In the genomic region with DNA sequence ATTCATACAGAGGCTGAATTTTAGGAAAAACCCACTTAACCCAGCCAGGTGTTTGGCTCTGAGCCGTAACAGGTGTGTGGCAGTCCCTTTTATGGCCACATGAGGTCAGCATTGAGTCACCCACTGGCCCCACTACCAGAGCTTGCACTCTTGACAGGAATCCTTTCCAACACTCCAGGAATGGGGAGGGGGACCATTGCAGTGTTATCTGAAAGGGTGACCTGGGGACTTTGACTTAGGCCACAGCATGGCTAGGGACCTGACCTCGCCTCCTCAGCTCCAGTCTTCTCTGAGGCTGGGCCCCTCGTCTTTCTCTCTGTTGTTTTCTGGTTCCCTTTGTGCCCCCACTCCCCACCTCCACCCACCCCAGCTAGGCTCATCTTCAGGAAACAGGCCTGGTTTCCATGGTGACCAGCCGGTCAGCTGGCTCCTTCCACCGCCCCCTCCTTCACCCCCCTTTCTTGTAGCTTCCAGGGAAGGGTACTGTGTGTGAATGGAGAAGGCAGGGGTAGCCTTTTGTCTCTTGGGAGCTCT, we compare ENCODE assay signal across 1 cellular context.
TF ChIP-seq lines count a peak whose summit lies in the region.

No MANE protein-coding gene starts in this region.

TF ChIP-seq in H1, 55 proteins besides CTCF, POLR2A, EP300 and RAD21:
- TF ChIP-seq CHD1 (IDR thresholded peaks at IDR 0.05; ENCODE audit: low read depth, low read length) (no peak), SP2 (IDR thresholded peaks at IDR 0.05; ENCODE audit: low read length) (no peak), MAFK (IDR thresholded peaks at IDR 0.05; ENCODE audit: low read depth, low read length) (no peak), EZH2 (IDR thresholded peaks at IDR 0.05; ENCODE audit: low read depth, low read length, severe bottlenecking) (no peak), SRF (IDR thresholded peaks at IDR 0.05; ENCODE audit: low read depth, low read length) (peak; percentile 47; the same call in 1 of the 2 replicates), HDAC2 (IDR thresholded peaks at IDR 0.05; ENCODE audit: borderline replicate concordance in 1 of 2, low read depth in 2 of 2, low read length in 2 of 2) (0 out of 4 replicates have a peak, but pooled peaks have one; percentile 56 to 62), SIN3A (conservative IDR thresholded peaks at IDR 0.05 in 1 of 2, IDR thresholded peaks at IDR 0.05 in 1 of 2; ENCODE audit: low read depth in 1 of 2, low read length in 2 of 2) (peak; percentile 90 to 92; a peak in 3 of 4 replicates), CBX8 (IDR thresholded peaks at IDR 0.05; ENCODE audit: borderline replicate concordance, low read depth, low read length) (no peak), POU5F1 (IDR thresholded peaks at IDR 0.05; ENCODE audit: low read depth, low read length) (no peak), CBX5 (IDR thresholded peaks at IDR 0.05; ENCODE audit: low read depth, low read length) (no peak), RNF2 (IDR thresholded peaks at IDR 0.05; ENCODE audit: borderline replicate concordance, low read depth, low read length, missing control alignments, poor library complexity, severe bottlenecking) (no peak), TCF12 (IDR thresholded peaks at IDR 0.05; ENCODE audit: low read depth, low read length) (peak; percentile 97), BCL11A (IDR thresholded peaks at IDR 0.05; ENCODE audit: low read depth in 2 of 2, low read length in 2 of 2) (no peak), TAF1 (IDR thresholded peaks at IDR 0.05; ENCODE audit: low read depth, low read length) (no peak), RXRA (IDR thresholded peaks at IDR 0.05; ENCODE audit: insufficient read depth, low read depth, low read length) (no peak), SP4 (IDR thresholded peaks at IDR 0.05; ENCODE audit: low read length) (no peak), NANOG (IDR thresholded peaks at IDR 0.05; ENCODE audit: insufficient read depth, low read depth, low read length, poor library complexity, severe bottlenecking) (no peak), HDAC6 (IDR thresholded peaks at IDR 0.05; ENCODE audit: low read depth, low read length) (no peak), CHD2 (IDR thresholded peaks at IDR 0.05; ENCODE audit: low read length) (no peak), TBP (IDR thresholded peaks at IDR 0.05; ENCODE audit: low read depth, low read length) (no peak), KDM5A (IDR thresholded peaks at IDR 0.05; ENCODE audit: low read length) (no peak), TEAD4 (IDR thresholded peaks at IDR 0.05; ENCODE audit: low read depth, low read length) (0 out of 2 replicates have a peak, but pooled peaks have one; percentile 24), CREB1 (IDR thresholded peaks at IDR 0.05) (0 out of 2 replicates have a peak, but pooled peaks have one; percentile 15), RBBP5 (IDR thresholded peaks at IDR 0.05; ENCODE audit: borderline replicate concordance, low read depth, low read length) (no peak), EGR1 (IDR thresholded peaks at IDR 0.05; ENCODE audit: borderline replicate concordance, low read depth, low read length) (peak; percentile 23), JUND (IDR thresholded peaks at IDR 0.05; ENCODE audit: low read length) (no peak), SIRT6 (IDR thresholded peaks at IDR 0.05; ENCODE audit: low read length) (no peak), TAF7 (optimal IDR thresholded peaks at IDR 0.05; ENCODE audit: borderline replicate concordance, low read depth, low read length) (no peak), BACH1 (IDR thresholded peaks at IDR 0.05; ENCODE audit: low read length) (no peak), GTF2F1 (IDR thresholded peaks at IDR 0.05; ENCODE audit: borderline replicate concordance, low read depth, low read length) (no peak), KDM4A (IDR thresholded peaks at IDR 0.05; ENCODE audit: low read depth, low read length, severe bottlenecking) (no peak), RFX5 (IDR thresholded peaks at IDR 0.05; ENCODE audit: borderline replicate concordance, low read depth, low read length) (no peak), JUN (IDR thresholded peaks at IDR 0.05; ENCODE audit: low read depth, low read length) (no peak), BRCA1 (IDR thresholded peaks at IDR 0.05; ENCODE audit: low read depth, low read length) (no peak), FOSL1 (IDR thresholded peaks at IDR 0.05; ENCODE audit: insufficient read depth, low read depth, low read length) (no peak), CTBP2 (IDR thresholded peaks at IDR 0.05; ENCODE audit: borderline replicate concordance, insufficient read depth, insufficient read length, low read length) (peak; percentile 73), PHF8 (conservative IDR thresholded peaks at IDR 0.05; ENCODE audit: low read depth, low read length) (no peak), ASH2L (IDR thresholded peaks at IDR 0.05; ENCODE audit: low read length) (peak; percentile 52), YY1 (IDR thresholded peaks at IDR 0.05; ENCODE audit: low read depth, low read length) (peak; percentile 54), POLR2AphosphoS5 (IDR thresholded peaks at IDR 0.05; ENCODE audit: low read depth, low read length) (no peak), CEBPB (IDR thresholded peaks at IDR 0.05; ENCODE audit: low read depth, low read length) (no peak), SAP30 (IDR thresholded peaks at IDR 0.05; ENCODE audit: insufficient read depth, insufficient replicate concordance, low read length) (peak; percentile 42), SUZ12 (IDR thresholded peaks at IDR 0.05; ENCODE audit: low read length) (no peak), SP1 (IDR thresholded peaks at IDR 0.05; ENCODE audit: low read depth, low read length) (no peak), SIX5 (IDR thresholded peaks at IDR 0.05; ENCODE audit: low read depth, low read length) (no peak), KDM1A (IDR thresholded peaks at IDR 0.05; ENCODE audit: borderline replicate concordance, low read length) (no peak), NRF1 (IDR thresholded peaks at IDR 0.05; ENCODE audit: low read depth, low read length) (no peak), ZNF274 (IDR thresholded peaks at IDR 0.05; ENCODE audit: borderline replicate concordance, extremely low read depth, low read length) (no peak), GABPA (IDR thresholded peaks at IDR 0.05; ENCODE audit: borderline replicate concordance, insufficient read depth, low read length) (no peak)
- TF ChIP-seq, protein P1, sequence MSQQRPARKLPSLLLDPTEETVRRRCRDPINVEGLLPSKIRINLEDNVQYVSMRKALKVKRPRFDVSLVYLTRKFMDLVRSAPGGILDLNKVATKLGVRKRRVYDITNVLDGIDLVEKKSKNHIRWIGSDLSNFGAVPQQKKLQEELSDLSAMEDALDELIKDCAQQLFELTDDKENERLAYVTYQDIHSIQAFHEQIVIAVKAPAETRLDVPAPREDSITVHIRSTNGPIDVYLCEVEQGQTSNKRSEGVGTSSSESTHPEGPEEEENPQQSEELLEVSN (IDR thresholded peaks at IDR 0.05): no peak
- TF ChIP-seq, protein P2, sequence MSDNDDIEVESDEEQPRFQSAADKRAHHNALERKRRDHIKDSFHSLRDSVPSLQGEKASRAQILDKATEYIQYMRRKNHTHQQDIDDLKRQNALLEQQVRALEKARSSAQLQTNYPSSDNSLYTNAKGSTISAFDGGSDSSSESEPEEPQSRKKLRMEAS (IDR thresholded peaks at IDR 0.05): no peak; the same call in 1 of the 2 replicates
- TF ChIP-seq, protein P3, sequence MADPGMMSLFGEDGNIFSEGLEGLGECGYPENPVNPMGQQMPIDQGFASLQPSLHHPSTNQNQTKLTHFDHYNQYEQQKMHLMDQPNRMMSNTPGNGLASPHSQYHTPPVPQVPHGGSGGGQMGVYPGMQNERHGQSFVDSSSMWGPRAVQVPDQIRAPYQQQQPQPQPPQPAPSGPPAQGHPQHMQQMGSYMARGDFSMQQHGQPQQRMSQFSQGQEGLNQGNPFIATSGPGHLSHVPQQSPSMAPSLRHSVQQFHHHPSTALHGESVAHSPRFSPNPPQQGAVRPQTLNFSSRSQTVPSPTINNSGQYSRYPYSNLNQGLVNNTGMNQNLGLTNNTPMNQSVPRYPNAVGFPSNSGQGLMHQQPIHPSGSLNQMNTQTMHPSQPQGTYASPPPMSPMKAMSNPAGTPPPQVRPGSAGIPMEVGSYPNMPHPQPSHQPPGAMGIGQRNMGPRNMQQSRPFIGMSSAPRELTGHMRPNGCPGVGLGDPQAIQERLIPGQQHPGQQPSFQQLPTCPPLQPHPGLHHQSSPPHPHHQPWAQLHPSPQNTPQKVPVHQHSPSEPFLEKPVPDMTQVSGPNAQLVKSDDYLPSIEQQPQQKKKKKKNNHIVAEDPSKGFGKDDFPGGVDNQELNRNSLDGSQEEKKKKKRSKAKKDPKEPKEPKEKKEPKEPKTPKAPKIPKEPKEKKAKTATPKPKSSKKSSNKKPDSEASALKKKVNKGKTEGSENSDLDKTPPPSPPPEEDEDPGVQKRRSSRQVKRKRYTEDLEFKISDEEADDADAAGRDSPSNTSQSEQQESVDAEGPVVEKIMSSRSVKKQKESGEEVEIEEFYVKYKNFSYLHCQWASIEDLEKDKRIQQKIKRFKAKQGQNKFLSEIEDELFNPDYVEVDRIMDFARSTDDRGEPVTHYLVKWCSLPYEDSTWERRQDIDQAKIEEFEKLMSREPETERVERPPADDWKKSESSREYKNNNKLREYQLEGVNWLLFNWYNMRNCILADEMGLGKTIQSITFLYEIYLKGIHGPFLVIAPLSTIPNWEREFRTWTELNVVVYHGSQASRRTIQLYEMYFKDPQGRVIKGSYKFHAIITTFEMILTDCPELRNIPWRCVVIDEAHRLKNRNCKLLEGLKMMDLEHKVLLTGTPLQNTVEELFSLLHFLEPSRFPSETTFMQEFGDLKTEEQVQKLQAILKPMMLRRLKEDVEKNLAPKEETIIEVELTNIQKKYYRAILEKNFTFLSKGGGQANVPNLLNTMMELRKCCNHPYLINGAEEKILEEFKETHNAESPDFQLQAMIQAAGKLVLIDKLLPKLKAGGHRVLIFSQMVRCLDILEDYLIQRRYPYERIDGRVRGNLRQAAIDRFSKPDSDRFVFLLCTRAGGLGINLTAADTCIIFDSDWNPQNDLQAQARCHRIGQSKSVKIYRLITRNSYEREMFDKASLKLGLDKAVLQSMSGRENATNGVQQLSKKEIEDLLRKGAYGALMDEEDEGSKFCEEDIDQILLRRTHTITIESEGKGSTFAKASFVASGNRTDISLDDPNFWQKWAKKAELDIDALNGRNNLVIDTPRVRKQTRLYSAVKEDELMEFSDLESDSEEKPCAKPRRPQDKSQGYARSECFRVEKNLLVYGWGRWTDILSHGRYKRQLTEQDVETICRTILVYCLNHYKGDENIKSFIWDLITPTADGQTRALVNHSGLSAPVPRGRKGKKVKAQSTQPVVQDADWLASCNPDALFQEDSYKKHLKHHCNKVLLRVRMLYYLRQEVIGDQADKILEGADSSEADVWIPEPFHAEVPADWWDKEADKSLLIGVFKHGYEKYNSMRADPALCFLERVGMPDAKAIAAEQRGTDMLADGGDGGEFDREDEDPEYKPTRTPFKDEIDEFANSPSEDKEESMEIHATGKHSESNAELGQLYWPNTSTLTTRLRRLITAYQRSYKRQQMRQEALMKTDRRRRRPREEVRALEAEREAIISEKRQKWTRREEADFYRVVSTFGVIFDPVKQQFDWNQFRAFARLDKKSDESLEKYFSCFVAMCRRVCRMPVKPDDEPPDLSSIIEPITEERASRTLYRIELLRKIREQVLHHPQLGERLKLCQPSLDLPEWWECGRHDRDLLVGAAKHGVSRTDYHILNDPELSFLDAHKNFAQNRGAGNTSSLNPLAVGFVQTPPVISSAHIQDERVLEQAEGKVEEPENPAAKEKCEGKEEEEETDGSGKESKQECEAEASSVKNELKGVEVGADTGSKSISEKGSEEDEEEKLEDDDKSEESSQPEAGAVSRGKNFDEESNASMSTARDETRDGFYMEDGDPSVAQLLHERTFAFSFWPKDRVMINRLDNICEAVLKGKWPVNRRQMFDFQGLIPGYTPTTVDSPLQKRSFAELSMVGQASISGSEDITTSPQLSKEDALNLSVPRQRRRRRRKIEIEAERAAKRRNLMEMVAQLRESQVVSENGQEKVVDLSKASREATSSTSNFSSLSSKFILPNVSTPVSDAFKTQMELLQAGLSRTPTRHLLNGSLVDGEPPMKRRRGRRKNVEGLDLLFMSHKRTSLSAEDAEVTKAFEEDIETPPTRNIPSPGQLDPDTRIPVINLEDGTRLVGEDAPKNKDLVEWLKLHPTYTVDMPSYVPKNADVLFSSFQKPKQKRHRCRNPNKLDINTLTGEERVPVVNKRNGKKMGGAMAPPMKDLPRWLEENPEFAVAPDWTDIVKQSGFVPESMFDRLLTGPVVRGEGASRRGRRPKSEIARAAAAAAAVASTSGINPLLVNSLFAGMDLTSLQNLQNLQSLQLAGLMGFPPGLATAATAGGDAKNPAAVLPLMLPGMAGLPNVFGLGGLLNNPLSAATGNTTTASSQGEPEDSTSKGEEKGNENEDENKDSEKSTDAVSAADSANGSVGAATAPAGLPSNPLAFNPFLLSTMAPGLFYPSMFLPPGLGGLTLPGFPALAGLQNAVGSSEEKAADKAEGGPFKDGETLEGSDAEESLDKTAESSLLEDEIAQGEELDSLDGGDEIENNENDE (IDR thresholded peaks at IDR 0.05; ENCODE audit: insufficient replicate concordance, low read length): no peak
- TF ChIP-seq, protein P4, sequence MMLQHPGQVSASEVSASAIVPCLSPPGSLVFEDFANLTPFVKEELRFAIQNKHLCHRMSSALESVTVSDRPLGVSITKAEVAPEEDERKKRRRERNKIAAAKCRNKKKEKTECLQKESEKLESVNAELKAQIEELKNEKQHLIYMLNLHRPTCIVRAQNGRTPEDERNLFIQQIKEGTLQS (IDR thresholded peaks at IDR 0.05; ENCODE audit: insufficient read depth, low read depth, low read length): no peak
- TF ChIP-seq, protein P5, sequence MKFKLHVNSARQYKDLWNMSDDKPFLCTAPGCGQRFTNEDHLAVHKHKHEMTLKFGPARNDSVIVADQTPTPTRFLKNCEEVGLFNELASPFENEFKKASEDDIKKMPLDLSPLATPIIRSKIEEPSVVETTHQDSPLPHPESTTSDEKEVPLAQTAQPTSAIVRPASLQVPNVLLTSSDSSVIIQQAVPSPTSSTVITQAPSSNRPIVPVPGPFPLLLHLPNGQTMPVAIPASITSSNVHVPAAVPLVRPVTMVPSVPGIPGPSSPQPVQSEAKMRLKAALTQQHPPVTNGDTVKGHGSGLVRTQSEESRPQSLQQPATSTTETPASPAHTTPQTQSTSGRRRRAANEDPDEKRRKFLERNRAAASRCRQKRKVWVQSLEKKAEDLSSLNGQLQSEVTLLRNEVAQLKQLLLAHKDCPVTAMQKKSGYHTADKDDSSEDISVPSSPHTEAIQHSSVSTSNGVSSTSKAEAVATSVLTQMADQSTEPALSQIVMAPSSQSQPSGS (IDR thresholded peaks at IDR 0.05; ENCODE audit: low read length): no peak
- TF ChIP-seq, protein P6, sequence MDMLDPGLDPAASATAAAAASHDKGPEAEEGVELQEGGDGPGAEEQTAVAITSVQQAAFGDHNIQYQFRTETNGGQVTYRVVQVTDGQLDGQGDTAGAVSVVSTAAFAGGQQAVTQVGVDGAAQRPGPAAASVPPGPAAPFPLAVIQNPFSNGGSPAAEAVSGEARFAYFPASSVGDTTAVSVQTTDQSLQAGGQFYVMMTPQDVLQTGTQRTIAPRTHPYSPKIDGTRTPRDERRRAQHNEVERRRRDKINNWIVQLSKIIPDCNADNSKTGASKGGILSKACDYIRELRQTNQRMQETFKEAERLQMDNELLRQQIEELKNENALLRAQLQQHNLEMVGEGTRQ (IDR thresholded peaks at IDR 0.05; ENCODE audit: low read length): no peak
